ENCODE assay signal across 8 cellular contexts in genomic region chr11:72446929-72447753, GRCh38. TPM values are rescaled to one million over a fixed set of nuclear protein-coding genes. Genes with fewer than 3 reads are reported as not detected.
DNase-seq lines count a peak whose midpoint lies in the region; ATAC-seq and TF ChIP-seq lines count a peak whose summit lies in the region.

No MANE protein-coding gene starts in this region.

- ATAC-seq in natural killer cell: peak; percentile 77 to 89 (median 83)
- no peak for ATAC-seq in natural killer cell treated with Interleukin-12 subunit alpha and Interleukin-12 subunit beta and Interleukin-15 and Interleukin-18, amount 100 ng/mL, for 72 hours

- CTCF ChIA-PET in activated naive CD4-positive, alpha-beta T cell treated with anti-CD3 and anti-CD28 coated beads for 36 hours (lab: Charles Lee): interaction anchor here (0.6 to 1.7 kb wide), 17 partner anchors 9 to 1224 kb away, joined by 3 to 11 read pairs (median 4); partner anchors contain the start of gene CLPB

- H3K79me2 ChIP-seq in trophoblast cell (ENCODE audit: control insufficient read depth, insufficient read depth, low read length, poor library complexity): no peaks in the 10 kb centered on the region

- H3K79me1 ChIP-seq in trophoblast cell (ENCODE audit: low read length): no peaks in the 10 kb centered on the region

- no peak overlapping the region for H4K8ac ChIP-seq in trophoblast cell (ENCODE audit: low read depth, low read length)

- H3K27ac ChIP-seq in trophoblast cell (ENCODE audit: low read depth, low read length): no peak overlapping the region
- no peak overlapping the region for H3K27ac ChIP-seq in effector memory CD4-positive, alpha-beta T cell (ENCODE audit: insufficient read depth, low read length, poor library complexity, severe bottlenecking)

- no peaks in the 10 kb centered on the region for H3K4me1 Mint-ChIP-seq in natural killer cell
- no peaks in the 10 kb centered on the region for H3K4me1 Mint-ChIP-seq in natural killer cell treated with Interleukin-12 subunit alpha and Interleukin-12 subunit beta and Interleukin-15 and Interleukin-18, amount 100 ng/mL, for 72 hours (ENCODE audit: low read depth in 2 of 2)
- H3K4me1 Mint-ChIP-seq in activated naive CD4-positive, alpha-beta T cell treated with anti-CD3 and anti-CD28 coated beads for 36 hours (ENCODE audit: low read depth): no peaks in the 10 kb centered on the region

- H2BK12ac ChIP-seq in trophoblast cell (ENCODE audit: low read length): no peak overlapping the region

- H3K14ac ChIP-seq in trophoblast cell (ENCODE audit: low read length): no peak overlapping the region

- intact Hi-C loops in natural killer cell (cut with micrococcal nuclease): no loop called here
- intact Hi-C loops in activated naive CD4-positive, alpha-beta T cell treated with anti-CD3 and anti-CD28 coated beads for 36 hours (cut with micrococcal nuclease): loop anchor here (5.0 kb wide), 1 partner anchor 645 kb away; no protein-coding TSS in a partner anchor

- H3K4me3 ChIP-seq in fibroblast of pulmonary artery (replicated peaks; ENCODE audit: low read depth, low read length) (no peak overlapping the region), trophoblast cell (ENCODE audit: low read depth, low read length) (no peak overlapping the region)
- no peak overlapping the region for H3K4me3 ChIP-seq in effector memory CD4-positive, alpha-beta T cell (ENCODE audit: insufficient read depth, low read depth, low read length, poor library complexity, severe bottlenecking)

- DNase-seq in natural killer cell: no peak
- DNase-seq in natural killer cell treated with Interleukin-12 subunit alpha and Interleukin-12 subunit beta and Interleukin-15 and Interleukin-18, amount 100 ng/mL, for 72 hours (ENCODE audit: low spot score): no peak
- peak; percentile 50 for DNase-seq in NCI-H1417 treated with DMSO at 0.1 percent for 48 hours (lab: John Stamatoyannopoulos, UW)
- peak; percentile 49 to 87 for DNase-seq in SW 1271 (lab: John Stamatoyannopoulos, UW)
- DNase-seq in fibroblast of pulmonary artery (ENCODE audit: low read depth): peak; percentile 80
- peak; percentile 22 to 82 for DNase-seq in trophoblast cell
- DNase-seq in effector memory CD4-positive, alpha-beta T cell: no peak
- DNase-seq in activated naive CD4-positive, alpha-beta T cell treated with anti-CD3 and anti-CD28 coated beads for 36 hours: no peak

- no peak overlapping the region for H3K27ac Mint-ChIP-seq in natural killer cell
- H3K27ac Mint-ChIP-seq in natural killer cell treated with Interleukin-12 subunit alpha and Interleukin-12 subunit beta and Interleukin-15 and Interleukin-18, amount 100 ng/mL, for 72 hours: no peak overlapping the region
- no peak overlapping the region for H3K27ac Mint-ChIP-seq in activated naive CD4-positive, alpha-beta T cell treated with anti-CD3 and anti-CD28 coated beads for 36 hours

- no peak overlapping the region for H2BK120ac ChIP-seq in trophoblast cell (ENCODE audit: insufficient read depth, low read length, poor library complexity)

- no peak overlapping the region for H3K23ac ChIP-seq in trophoblast cell (ENCODE audit: low read length)

- H4K12ac ChIP-seq in trophoblast cell (ENCODE audit: low read depth, low read length): no peak overlapping the region

- no peak overlapping the region for H3K4ac ChIP-seq in trophoblast cell (ENCODE audit: low read depth, low read length)

- peak; percentile 65 for TF ChIP-seq CTCF in natural killer cell (IDR thresholded peaks at IDR 0.05)
- peak; percentile 89 for TF ChIP-seq CTCF in fibroblast of pulmonary artery (IDR thresholded peaks at IDR 0.05; ENCODE audit: low read length, missing control alignments)

- H2AK5ac ChIP-seq in trophoblast cell (ENCODE audit: low read length): no peak overlapping the region

- no peaks in the 10 kb centered on the region for H3K27me3 ChIP-seq in trophoblast cell (ENCODE audit: insufficient read depth, low read length)
- H3K27me3 ChIP-seq in effector memory CD4-positive, alpha-beta T cell (replicated peaks; ENCODE audit: control insufficient read depth, insufficient read depth, low read length, poor library complexity, severe bottlenecking): no peaks in the 10 kb centered on the region

- no CpG with 5 or more reads among the region's 4 CpGs for WGBS in trophoblast cell (ENCODE audit: extremely low coverage, insufficient coverage, insufficient read length)

- H3K27me3 Mint-ChIP-seq in natural killer cell (ENCODE audit: low read depth in 2 of 2): peaks cover 10 to 24% of the 10 kb centered on the region in 2 donors
- peaks cover 16 to 33% of the 10 kb centered on the region in 2 donors for H3K27me3 Mint-ChIP-seq in natural killer cell treated with Interleukin-12 subunit alpha and Interleukin-12 subunit beta and Interleukin-15 and Interleukin-18, amount 100 ng/mL, for 72 hours
- no peaks in the 10 kb centered on the region for H3K27me3 Mint-ChIP-seq in activated naive CD4-positive, alpha-beta T cell treated with anti-CD3 and anti-CD28 coated beads for 36 hours (ENCODE audit: low read depth)

- H3K9me3 ChIP-seq in trophoblast cell (ENCODE audit: insufficient read depth, low read depth, low read length): no peaks in the 10 kb centered on the region
- no peaks in the 10 kb centered on the region for H3K9me3 ChIP-seq in effector memory CD4-positive, alpha-beta T cell (ENCODE audit: control insufficient read depth, low read length)

- no peaks in the 10 kb centered on the region for H3K4me1 ChIP-seq in trophoblast cell (ENCODE audit: control insufficient read depth in 1 of 2, insufficient read depth in 2 of 2, low read length in 2 of 2)
- no peaks in the 10 kb centered on the region for H3K4me1 ChIP-seq in effector memory CD4-positive, alpha-beta T cell (ENCODE audit: control insufficient read depth, insufficient read depth, low read length, poor library complexity, severe bottlenecking)

- no peak overlapping the region for H2AFZ ChIP-seq in trophoblast cell (ENCODE audit: insufficient read depth, low read length, poor library complexity)

- no peaks in the 10 kb centered on the region for H3K36me3 ChIP-seq in trophoblast cell (ENCODE audit: control insufficient read depth in 1 of 2, insufficient read depth in 2 of 2, low read length in 2 of 2)
- no peaks in the 10 kb centered on the region for H3K36me3 ChIP-seq in effector memory CD4-positive, alpha-beta T cell (ENCODE audit: control insufficient read depth, insufficient read depth, low read length)

- H3K9me3 Mint-ChIP-seq in natural killer cell: no peaks in the 10 kb centered on the region
- H3K9me3 Mint-ChIP-seq in natural killer cell treated with Interleukin-12 subunit alpha and Interleukin-12 subunit beta and Interleukin-15 and Interleukin-18, amount 100 ng/mL, for 72 hours: no peaks in the 10 kb centered on the region
- no peaks in the 10 kb centered on the region for H3K9me3 Mint-ChIP-seq in activated naive CD4-positive, alpha-beta T cell treated with anti-CD3 and anti-CD28 coated beads for 36 hours

- H3K4me2 ChIP-seq in trophoblast cell (ENCODE audit: low read length): no peak overlapping the region

- no peak overlapping the region for H3K4me3 Mint-ChIP-seq in natural killer cell
- H3K4me3 Mint-ChIP-seq in natural killer cell treated with Interleukin-12 subunit alpha and Interleukin-12 subunit beta and Interleukin-15 and Interleukin-18, amount 100 ng/mL, for 72 hours: no peak overlapping the region
- no peak overlapping the region for H3K4me3 Mint-ChIP-seq in activated naive CD4-positive, alpha-beta T cell treated with anti-CD3 and anti-CD28 coated beads for 36 hours

- no peaks in the 10 kb centered on the region for H3K36me3 Mint-ChIP-seq in natural killer cell
- no peaks in the 10 kb centered on the region for H3K36me3 Mint-ChIP-seq in natural killer cell treated with Interleukin-12 subunit alpha and Interleukin-12 subunit beta and Interleukin-15 and Interleukin-18, amount 100 ng/mL, for 72 hours
- no peaks in the 10 kb centered on the region for H3K36me3 Mint-ChIP-seq in activated naive CD4-positive, alpha-beta T cell treated with anti-CD3 and anti-CD28 coated beads for 36 hours (ENCODE audit: low read depth)

- H2BK5ac ChIP-seq in trophoblast cell (ENCODE audit: low read depth, low read length, poor library complexity): no peak overlapping the region

- no peak overlapping the region for H3K9ac ChIP-seq in trophoblast cell (ENCODE audit: low read length)

- H4K91ac ChIP-seq in trophoblast cell (ENCODE audit: low read depth, low read length): no peak overlapping the region

- H3K18ac ChIP-seq in trophoblast cell (ENCODE audit: low read length): no peak overlapping the region

RNA-seq across cellular contexts. Expression of gene CLPB, which starts 12.8 kb away (rescaled TPM):
- 10 to 100 TPM; 11.8 to 17.0 (median 14.1) TPM for total RNA-seq in natural killer cell
- 10 to 100 TPM; 43.6 to 55.6 TPM for total RNA-seq in natural killer cell treated with Interleukin-12 subunit alpha and Interleukin-12 subunit beta and Interleukin-15 and Interleukin-18, amount 100 ng/mL, for 72 hours
- 38.1 and 40.0 TPM in 2 replicates for polyA plus RNA-seq in trophoblast cell (2013)
- 10 to 100 TPM; 42.4 to 47.3 TPM for total RNA-seq in activated naive CD4-positive, alpha-beta T cell treated with anti-CD3 and anti-CD28 coated beads for 36 hours

Comparison
In these comparisons a context has a peak if more than half of its experiments do, and no peak if none do; other contexts are left out.
1. ATAC-seq: peak in natural killer cell (3 of 3); none in natural killer cell treated with Interleukin-12 subunit alpha and Interleukin-12 subunit beta and Interleukin-15 and Interleukin-18, amount 100 ng/mL, for 72 hours (0 of 2).
2. DNase-seq: peak in NCI-H1417 treated with DMSO at 0.1 percent for 48 hours (single experiment), SW 1271 (2 of 2), fibroblast of pulmonary artery (single experiment) and trophoblast cell (2 of 2); none in natural killer cell (single experiment), natural killer cell treated with Interleukin-12 subunit alpha and Interleukin-12 subunit beta and Interleukin-15 and Interleukin-18, amount 100 ng/mL, for 72 hours (single experiment), effector memory CD4-positive, alpha-beta T cell (0 of 3) and activated naive CD4-positive, alpha-beta T cell treated with anti-CD3 and anti-CD28 coated beads for 36 hours (single experiment).